ENCODE assay signal across 8 cellular contexts in genomic region chr9:104091708-104092107, GRCh38. TPM values are rescaled to one million over a fixed set of nuclear protein-coding genes. Genes with fewer than 3 reads are reported as not detected.
DNase-seq lines count a peak whose midpoint lies in the region; TF ChIP-seq lines count a peak whose summit lies in the region.

No MANE protein-coding gene starts in this region.

- CTCF ChIA-PET in HEK293 (lab: Yijun Ruan, JAX) = interaction anchor here (0.6 kb wide), 1 partner anchor 31 kb away, joined by 3 read pairs; no protein-coding TSS in a partner anchor

- no peak overlapping the region for H3K27ac Mint-ChIP-seq in neural crest cell (ENCODE audit: unreplicated experiment)

- H3K27ac ChIP-seq in HEK293 (ENCODE audit: extremely low read depth, low read depth, low read length) (no peak overlapping the region), coronary artery (peak overlapping the region; percentile 16 to 93)

- peaks cover 33% of the 10 kb centered on the region for H3K4me1 Mint-ChIP-seq in neural crest cell

- H3K4me3 ChIP-seq in HEK293 (ENCODE audit: low read depth, low read length) = no peak overlapping the region
- peak overlapping the region; percentile 1 for H3K4me3 ChIP-seq in coronary artery

- peaks cover 5% of the 10 kb centered on the region for H3K27me3 Mint-ChIP-seq in neural crest cell (ENCODE audit: low read depth)

- H3K9me3 Mint-ChIP-seq in neural crest cell = peaks cover 2% of the 10 kb centered on the region

- 0 out of 2 replicates have a peak, but pooled peaks cover 2% of the 10 kb centered on the region for H3K4me1 ChIP-seq in HEK293 (ENCODE audit: control insufficient read depth, insufficient read depth, low read length)

- POLR2A ChIA-PET in HEK293 (lab: Yijun Ruan, JAX) = no interaction called here

- H3K36me3 Mint-ChIP-seq in neural crest cell (ENCODE audit: low read depth) = no peaks in the 10 kb centered on the region

- DNase-seq in DMS153 treated with DMSO at 0.1 percent for 48 hours (lab: John Stamatoyannopoulos, UW; ENCODE audit: unreplicated experiment) (peak; percentile 85), NCI-H510A (lab: John Stamatoyannopoulos, UW) (peak; percentile 69), coronary artery (ENCODE audit: low spot score) (no peak), neural crest cell (ENCODE audit: low read depth, low spot score) (no peak), glomerular visceral epithelial cell (ENCODE audit: extremely low spot score) (no peak), NCI-H1694 treated with DMSO at 0.1 percent for 48 hours (lab: John Stamatoyannopoulos, UW) (no peak)
- DNase-seq in activated effector memory CD4-positive, alpha-beta T cell treated with anti-CD3 and anti-CD28 coated beads, Interleukin-2, amount 50 U/mL, for 16 hours = no peak

- peak overlapping the region; percentile 100 for H3K4me3 Mint-ChIP-seq in neural crest cell

- no peaks in the 10 kb centered on the region for H3K9me3 ChIP-seq in HEK293 (ENCODE audit: control insufficient read depth, insufficient read depth, low read depth, low read length)

- H3K36me3 ChIP-seq in HEK293 (ENCODE audit: control insufficient read depth in 2 of 2, insufficient read depth in 1 of 2, low read length in 2 of 2) = peaks cover 0 to 7% of the 10 kb centered on the region in 2 experiments; a peak in 1 of 3 replicates

- peak; percentile 34; the same call in 1 of the 2 replicates for TF ChIP-seq CTCF in HEK293 (tag by site-specific recombination; IDR thresholded peaks at IDR 0.05)
- peak; percentile 32 for TF ChIP-seq CTCF in coronary artery (IDR thresholded peaks at IDR 0.05)
- TF ChIP-seq CTCF in neural crest cell (conservative IDR thresholded peaks at IDR 0.05) = no peak

TF ChIP-seq in HEK293, 187 proteins besides CTCF, POLR2A, EP300 and RAD21:
- TF ChIP-seq ZNF404 (tag by site-specific recombination; IDR thresholded peaks at IDR 0.05) (no peak), ZBTB17 (tag by site-specific recombination; IDR thresholded peaks at IDR 0.05) (peak; percentile 69; the same call in 1 of the 2 replicates)

RNA-seq across cellular contexts. Expression of gene SMC2, which starts 2.4 kb away (rescaled TPM):
- total RNA-seq in neural crest cell = 45.4 and 50.0 TPM in 2 replicates

Comparison
In these comparisons a context has a peak if more than half of its experiments do, and no peak if none do; other contexts are left out.
1. DNase-seq: peak in DMS153 treated with DMSO at 0.1 percent for 48 hours (single experiment) and NCI-H510A (single experiment); none in coronary artery (single experiment), neural crest cell (single experiment), glomerular visceral epithelial cell (single experiment), activated effector memory CD4-positive, alpha-beta T cell treated with anti-CD3 and anti-CD28 coated beads, Interleukin-2, amount 50 U/mL, for 16 hours (single experiment) and NCI-H1694 treated with DMSO at 0.1 percent for 48 hours (single experiment).